Comparison of ENCODE assay signal across 25 cellular contexts in genomic region chr19:803686-804418, GRCh38. TPM values are rescaled to one million over a fixed set of nuclear protein-coding genes. Genes with fewer than 3 reads are reported as not detected.
DNase-seq lines count a peak whose midpoint lies in the region; ATAC-seq and TF ChIP-seq lines count a peak whose summit lies in the region.
"Had no signal": no experiment of that assay in that cellular context is flagged by ENCODE, and none has a peak within 500 bp of the region (broad histone marks: within the 10 kb centered on the region; RNA-seq: fewer than 3 reads in every experiment).

No MANE protein-coding gene starts in this region.

- no peaks in the 10 kb centered on the region for H3K9me3 Mint-ChIP-seq in activated T-cell treated with anti-CD3 and anti-CD28 coated beads, Interleukin-2, amount 50 U/mL, for 72 hours
- no peaks in the 10 kb centered on the region for H3K9me3 Mint-ChIP-seq in activated CD4-positive, alpha-beta T cell treated with anti-CD3 and anti-CD28 coated beads, Interleukin-2, amount 10 ng/mL, durations not matched to agents 24 days and 14 days
- H3K9me3 Mint-ChIP-seq: dendritic cell treated with granulocyte-macrophage colony-stimulating factor and Interleukin-4, amounts not matched to agents 40 ng/mL and 50 ng/mL, for 4 days had no signal

- H3K4me3 ChIP-seq in left ventricle myocardium inferior, result peak overlapping the region; percentile 77
- H3K4me3 ChIP-seq in lower lobe of right lung, result no peak overlapping the region
- H3K4me3 ChIP-seq: body of pancreas, mucosa of descending colon had no signal

- H3K27ac Mint-ChIP-seq in activated T-cell treated with anti-CD3 and anti-CD28 coated beads, Interleukin-2, amount 50 U/mL, for 72 hours, result peak overlapping the region; percentile 50
- H3K27ac Mint-ChIP-seq in activated CD4-positive, alpha-beta T cell treated with anti-CD3 and anti-CD28 coated beads, Interleukin-2, amount 10 ng/mL, durations not matched to agents 24 days and 14 days, result no peak overlapping the region
- H3K27ac Mint-ChIP-seq: dendritic cell treated with granulocyte-macrophage colony-stimulating factor and Interleukin-4, amounts not matched to agents 40 ng/mL and 50 ng/mL, for 4 days had no signal

- no peaks in the 10 kb centered on the region for H3K27me3 Mint-ChIP-seq in activated T-cell treated with anti-CD3 and anti-CD28 coated beads, Interleukin-2, amount 50 U/mL, for 72 hours (ENCODE audit: low read depth)
- no peaks in the 10 kb centered on the region for H3K27me3 Mint-ChIP-seq in activated CD4-positive, alpha-beta T cell treated with anti-CD3 and anti-CD28 coated beads, Interleukin-2, amount 10 ng/mL, durations not matched to agents 24 days and 14 days
- H3K27me3 Mint-ChIP-seq: dendritic cell treated with granulocyte-macrophage colony-stimulating factor and Interleukin-4, amounts not matched to agents 40 ng/mL and 50 ng/mL, for 4 days had no signal

- DNase-seq in left ventricle myocardium inferior (no peak), cardiac septum (ENCODE audit: low spot score) (no peak), lower lobe of right lung (peak; percentile 41), NCI-H226 (no peak)
- no peak for DNase-seq in activated T-cell treated with anti-CD3 and anti-CD28 coated beads, Interleukin-2, amount 50 U/mL, for 72 hours
- DNase-seq in activated CD4-positive, alpha-beta T cell treated with anti-CD3 and anti-CD28 coated beads, Interleukin-2, amount 10 ng/mL, durations not matched to agents 24 days and 14 days, result no peak
- DNase-seq: activated gamma-delta T cell treated with Interleukin-2 at 50 U/mL for 16 hours; body of pancreas; Caco-2; foreskin melanocyte; KBM-7; mucosa of descending colon; NCI-H2029; NCI-H510A; nucleus accumbens; stimulated activated CD4-positive, alpha-beta T cell treated with anti-CD3 and anti-CD28 coated beads, Interleukin-15, amount 100 ng/mL, for 24 hours; stimulated activated naive CD4-positive, alpha-beta T cell had no signal

- TF ChIP-seq CTCF in left ventricle myocardium inferior (IDR thresholded peaks at IDR 0.05; ENCODE audit: borderline replicate concordance) (no peak), lower lobe of right lung (IDR thresholded peaks at IDR 0.05) (no peak)

- H3K4me1 ChIP-seq in left ventricle myocardium inferior, result peaks cover 84% of the 10 kb centered on the region
- H3K4me1 ChIP-seq in lower lobe of right lung, result peaks cover 52% of the 10 kb centered on the region

- H3K4me1 Mint-ChIP-seq in activated T-cell treated with anti-CD3 and anti-CD28 coated beads, Interleukin-2, amount 50 U/mL, for 72 hours (ENCODE audit: low read depth), result peaks cover 47% of the 10 kb centered on the region
- peaks cover 32% of the 10 kb centered on the region for H3K4me1 Mint-ChIP-seq in activated CD4-positive, alpha-beta T cell treated with anti-CD3 and anti-CD28 coated beads, Interleukin-2, amount 10 ng/mL, durations not matched to agents 24 days and 14 days

- H3K9me3 ChIP-seq in left ventricle myocardium inferior (replicated peaks) (no peaks in the 10 kb centered on the region), lower lobe of right lung (no peaks in the 10 kb centered on the region)
- H3K9me3 ChIP-seq: body of pancreas, Caco-2, mucosa of descending colon, right atrium auricular region, tibial nerve had no signal

- H3K36me3 ChIP-seq in left ventricle myocardium inferior, result peaks cover 66% of the 10 kb centered on the region
- peaks cover 91% of the 10 kb centered on the region for H3K36me3 ChIP-seq in lower lobe of right lung

- H3K27me3 ChIP-seq in left ventricle myocardium inferior (ENCODE audit: low read depth) (no peaks in the 10 kb centered on the region), lower lobe of right lung (ENCODE audit: low read depth) (no peaks in the 10 kb centered on the region)
- H3K27me3 ChIP-seq: body of pancreas, right atrium auricular region, tibial nerve had no signal

- peak overlapping the region in 1 of 2 donors; percentile 5 for H3K4me3 Mint-ChIP-seq in activated T-cell treated with anti-CD3 and anti-CD28 coated beads, Interleukin-2, amount 50 U/mL, for 72 hours
- no peak overlapping the region for H3K4me3 Mint-ChIP-seq in activated CD4-positive, alpha-beta T cell treated with anti-CD3 and anti-CD28 coated beads, Interleukin-2, amount 10 ng/mL, durations not matched to agents 24 days and 14 days
- H3K4me3 Mint-ChIP-seq: dendritic cell treated with granulocyte-macrophage colony-stimulating factor and Interleukin-4, amounts not matched to agents 40 ng/mL and 50 ng/mL, for 4 days had no signal

- no peak for ATAC-seq in activated T-cell treated with anti-CD3 and anti-CD28 coated beads, Interleukin-2, amount 50 U/mL, for 72 hours (replicated peaks in 1 of 2)
- ATAC-seq in lower lobe of right lung (no peak), GM18868 (IDR thresholded peaks at IDR 0.05; ENCODE audit: unreplicated experiment) (no peak), HG02571 (IDR thresholded peaks at IDR 0.05; ENCODE audit: unreplicated experiment) (no peak)
- ATAC-seq: body of pancreas, HCT116, mucosa of descending colon had no signal

- peaks cover 24 to 55% of the 10 kb centered on the region in 2 donors for H3K36me3 Mint-ChIP-seq in activated T-cell treated with anti-CD3 and anti-CD28 coated beads, Interleukin-2, amount 50 U/mL, for 72 hours (ENCODE audit: insufficient read depth in 2 of 2)
- peaks cover 69% of the 10 kb centered on the region for H3K36me3 Mint-ChIP-seq in activated CD4-positive, alpha-beta T cell treated with anti-CD3 and anti-CD28 coated beads, Interleukin-2, amount 10 ng/mL, durations not matched to agents 24 days and 14 days (ENCODE audit: low read depth)

- H3K27ac ChIP-seq in left ventricle myocardium inferior (replicated peaks) (peak overlapping the region; percentile 100), lower lobe of right lung (no peak overlapping the region)
- H3K27ac ChIP-seq: epithelial cell of prostate, tibial nerve had no signal

- intact Hi-C loops in left ventricle myocardium inferior (cut with micrococcal nuclease), result no loop called here
- intact Hi-C loops in cardiac septum (cut with DNase I), result no loop called here
- intact Hi-C loops in lower lobe of right lung (cut with DNase I), result no loop called here
- intact Hi-C loops in activated CD4-positive, alpha-beta T cell treated with anti-CD3 and anti-CD28 coated beads, Interleukin-2, amount 10 ng/mL, durations not matched to agents 24 days and 14 days (cut with micrococcal nuclease), result no loop called here

RNA-seq across cellular contexts. Expression of gene PTBP1, which starts 6.6 kb away (rescaled TPM):
- total RNA-seq in left ventricle myocardium inferior (55.6 TPM), cardiac septum (76.9 TPM), lower lobe of right lung (254 TPM)
- 100 to 1,000 TPM; 515 to 611 TPM for total RNA-seq in activated T-cell treated with anti-CD3 and anti-CD28 coated beads, Interleukin-2, amount 50 U/mL, for 72 hours
- 789 and 832 TPM in 2 replicates for total RNA-seq in activated CD4-positive, alpha-beta T cell treated with anti-CD3 and anti-CD28 coated beads, Interleukin-2, amount 10 ng/mL, durations not matched to agents 24 days and 14 days

RNA-seq across cellular contexts. Expression of gene PLPPR3, which starts 17.9 kb away (rescaled TPM):
- total RNA-seq in left ventricle myocardium inferior (not detected), cardiac septum (not detected), lower lobe of right lung (2.1 TPM)
- total RNA-seq in activated T-cell treated with anti-CD3 and anti-CD28 coated beads, Interleukin-2, amount 50 U/mL, for 72 hours, result not detected
- not detected in 2 replicates for total RNA-seq in activated CD4-positive, alpha-beta T cell treated with anti-CD3 and anti-CD28 coated beads, Interleukin-2, amount 10 ng/mL, durations not matched to agents 24 days and 14 days
- total RNA-seq: body of pancreas, right atrium auricular region, tibial nerve had no signal

RNA-seq across cellular contexts. Expression of gene AZU1, which starts 23.8 kb away (rescaled TPM):
- total RNA-seq in left ventricle myocardium inferior, result not detected
- total RNA-seq in cardiac septum, result 1.1 TPM
- not detected for total RNA-seq in activated T-cell treated with anti-CD3 and anti-CD28 coated beads, Interleukin-2, amount 50 U/mL, for 72 hours
- 1.7 TPM for total RNA-seq in lower lobe of right lung
- not detected in 2 replicates for total RNA-seq in activated CD4-positive, alpha-beta T cell treated with anti-CD3 and anti-CD28 coated beads, Interleukin-2, amount 10 ng/mL, durations not matched to agents 24 days and 14 days
- total RNA-seq: Caco-2, Daoy, right atrium auricular region had no signal

RNA-seq across cellular contexts. Expression of gene PRTN3, which starts 36.9 kb away (rescaled TPM):
- total RNA-seq in left ventricle myocardium inferior (not detected), cardiac septum (0.62 TPM), lower lobe of right lung (not detected)
- total RNA-seq in activated T-cell treated with anti-CD3 and anti-CD28 coated beads, Interleukin-2, amount 50 U/mL, for 72 hours, result not detected
- total RNA-seq in activated CD4-positive, alpha-beta T cell treated with anti-CD3 and anti-CD28 coated beads, Interleukin-2, amount 10 ng/mL, durations not matched to agents 24 days and 14 days, result not detected in 2 replicates
- total RNA-seq: Daoy, mucosa of descending colon, right atrium auricular region, tibial nerve had no signal

RNA-seq across cellular contexts. Expression of gene ELANE, which starts 48.3 kb away (rescaled TPM):
- total RNA-seq in left ventricle myocardium inferior, result 0.58 TPM
- total RNA-seq in cardiac septum, result 0.54 TPM
- not detected for total RNA-seq in activated T-cell treated with anti-CD3 and anti-CD28 coated beads, Interleukin-2, amount 50 U/mL, for 72 hours
- total RNA-seq in lower lobe of right lung, result 0.97 TPM
- not detected in 2 replicates for total RNA-seq in activated CD4-positive, alpha-beta T cell treated with anti-CD3 and anti-CD28 coated beads, Interleukin-2, amount 10 ng/mL, durations not matched to agents 24 days and 14 days
- total RNA-seq: body of pancreas, Caco-2, Daoy had no signal
